Comparison of ENCODE assay signal across 31 cellular contexts in genomic region chr1:7130127-7130526, GRCh38.
DNase-seq lines count a peak whose midpoint lies in the region; ATAC-seq and TF ChIP-seq lines count a peak whose summit lies in the region.
"Had no signal": no experiment of that assay in that cellular context is flagged by ENCODE, and none has a peak within 500 bp of the region (broad histone marks: within the 10 kb centered on the region; RNA-seq: fewer than 3 reads in every experiment).

No MANE protein-coding gene starts in this region.

- TF ChIP-seq RAD21 in SK-N-SH (IDR thresholded peaks at IDR 0.05; ENCODE audit: low read length), result no peak

- TF ChIP-seq EP300 in SK-N-SH (IDR thresholded peaks at IDR 0.05; ENCODE audit: borderline replicate concordance in 1 of 2, low read depth in 1 of 2, low read length in 1 of 2), result no peak

- no peaks in the 10 kb centered on the region for H3K9me2 ChIP-seq in SK-N-SH

- H3K9me3 ChIP-seq in SK-N-SH (no peaks in the 10 kb centered on the region), HEK293 (ENCODE audit: control insufficient read depth, insufficient read depth, low read depth, low read length) (no peaks in the 10 kb centered on the region)
- H3K9me3 ChIP-seq: A549; BE2C; BLaER1 treated with 17β-estradiol and CSF1 and Interleukin-3, amounts not matched to agents 10 nM and 100 nM; Caco-2 had no signal

- H3K36me3 ChIP-seq in SK-N-SH (replicated peaks in 1 of 2; ENCODE audit: control insufficient read depth in 1 of 2, insufficient read depth in 2 of 2, low read length in 1 of 2) (no peaks in the 10 kb centered on the region), HEK293 (ENCODE audit: control insufficient read depth in 2 of 2, insufficient read depth in 1 of 2, low read length in 2 of 2) (no peaks in the 10 kb centered on the region)
- H3K36me3 ChIP-seq: BE2C; BLaER1; BLaER1 treated with 17β-estradiol and CSF1 and Interleukin-3, amounts not matched to agents 10 nM and 100 nM had no signal

- H3K79me2 ChIP-seq in SK-N-SH (ENCODE audit: insufficient read depth), result no peaks in the 10 kb centered on the region

- H3F3A ChIP-seq in SK-N-SH (replicated peaks; ENCODE audit: insufficient read depth), result no peaks in the 10 kb centered on the region

- no peaks in the 10 kb centered on the region for H3K27me3 ChIP-seq in SK-N-SH (ENCODE audit: insufficient read depth)
- H3K27me3 ChIP-seq: BE2C; BLaER1; BLaER1 treated with 17β-estradiol and CSF1 and Interleukin-3, amounts not matched to agents 10 nM and 100 nM had no signal

- H3K9me3 Mint-ChIP-seq in stimulated activated naive B cell treated with anti-CD40 and anti-IgM and Interleukin-4, amounts not matched to agents 10 μg/mL and 1 μg/mL and 100 μg/mL, for 72 hours, result no peaks in the 10 kb centered on the region
- H3K9me3 Mint-ChIP-seq: CD4-positive, alpha-beta T cell; CD8-positive, alpha-beta memory T cell had no signal

- no peak overlapping the region for H3K27ac Mint-ChIP-seq in stimulated activated naive B cell treated with anti-CD40 and anti-IgM and Interleukin-4, amounts not matched to agents 10 μg/mL and 1 μg/mL and 100 μg/mL, for 72 hours
- H3K27ac Mint-ChIP-seq: B cell; CD14-positive monocyte; CD4-positive, alpha-beta T cell; CD8-positive, alpha-beta memory T cell; CD8-positive, alpha-beta T cell had no signal

- no peak for DNase-seq in SK-N-SH
- DNase-seq in stimulated activated naive B cell treated with anti-CD40 and anti-IgM and Interleukin-4, amounts not matched to agents 10 μg/mL and 1 μg/mL and 100 μg/mL, for 72 hours, result no peak
- DNase-seq: 8988T; ACHN; AML-193; BE2C; C1 segment of cervical spinal cord; Caco-2; Calu3; CD4-positive, alpha-beta memory T cell; CD4-positive, alpha-beta T cell; CD4-positive, CD25-positive, alpha-beta regulatory T cell; CD8-positive, alpha-beta memory T cell; CD8-positive, alpha-beta T cell; COR-L47; DMS 273 treated with DMSO at 0.1 percent for 48 hours; DMS153; DMS53; DMS79; DMS79 treated with DMSO at 0.1 percent for 48 hours; DND-41; EL had no signal

- peaks cover 9 to 11% of the 10 kb centered on the region in 2 donors for H3K27me3 Mint-ChIP-seq in stimulated activated naive B cell treated with anti-CD40 and anti-IgM and Interleukin-4, amounts not matched to agents 10 μg/mL and 1 μg/mL and 100 μg/mL, for 72 hours
- H3K27me3 Mint-ChIP-seq: CD4-positive, CD25-positive, alpha-beta regulatory T cell had no signal

- no peak overlapping the region for H2AFZ ChIP-seq in SK-N-SH (ENCODE audit: low read depth)

- 59% methylated on average over 4 of the region's 4 CpGs for WGBS in SK-N-SH (ENCODE audit: low lambda C conversion rate)

- POLR2A ChIA-PET in SK-N-SH (lab: Yijun Ruan, JAX), result no interaction called here
- POLR2A ChIA-PET in HEK293 (lab: Yijun Ruan, JAX), result no interaction called here

- H3K4me2 ChIP-seq in SK-N-SH, result no peak overlapping the region
- H3K4me2 ChIP-seq: A549; BLaER1; BLaER1 treated with 17β-estradiol and CSF1 and Interleukin-3, amounts not matched to agents 10 nM and 100 nM had no signal

- H3K9ac ChIP-seq in SK-N-SH, result no peak overlapping the region
- H3K9ac ChIP-seq: BLaER1; BLaER1 treated with 17β-estradiol and CSF1 and Interleukin-3, amounts not matched to agents 10 nM and 100 nM had no signal

- TF ChIP-seq CTCF in SK-N-SH (IDR thresholded peaks at IDR 0.05), result no peak
- no peak for TF ChIP-seq CTCF in HEK293 (tag by site-specific recombination; IDR thresholded peaks at IDR 0.05)

- no peak for ATAC-seq in SK-N-SH treated with all-trans-retinoic acid at 6 μM for 48 hours
- ATAC-seq in stimulated activated naive B cell treated with anti-CD40 and anti-IgM and Interleukin-4, amounts not matched to agents 10 μg/mL and 1 μg/mL and 100 μg/mL, for 72 hours (replicated peaks), result no peak
- ATAC-seq: A549; CD8-positive, alpha-beta T cell had no signal

- H3K4me3 Mint-ChIP-seq in stimulated activated naive B cell treated with anti-CD40 and anti-IgM and Interleukin-4, amounts not matched to agents 10 μg/mL and 1 μg/mL and 100 μg/mL, for 72 hours, result no peak overlapping the region
- H3K4me3 Mint-ChIP-seq: B cell; CD14-positive monocyte; CD4-positive, alpha-beta memory T cell; CD4-positive, alpha-beta T cell; CD4-positive, CD25-positive, alpha-beta regulatory T cell; CD8-positive, alpha-beta memory T cell; CD8-positive, alpha-beta T cell had no signal

- H4K20me1 ChIP-seq in SK-N-SH (ENCODE audit: insufficient read depth), result no peaks in the 10 kb centered on the region
- H4K20me1 ChIP-seq: BLaER1; BLaER1 treated with 17β-estradiol and CSF1 and Interleukin-3, amounts not matched to agents 10 nM and 100 nM had no signal

- CTCF ChIA-PET in SK-N-SH (lab: Yijun Ruan, JAX) (no interaction called here), HEK293 (lab: Yijun Ruan, JAX) (interaction anchor here (0.7 kb wide), 1 partner anchor 967 kb away, joined by 3 read pairs; no protein-coding TSS in a partner anchor)

- H3K4me3 ChIP-seq in SK-N-SH (ENCODE audit: low read depth in 2 of 2, low read length in 1 of 2) (no peak overlapping the region), HEK293 (ENCODE audit: low read depth, low read length) (no peak overlapping the region)
- H3K4me3 ChIP-seq: A549; BLaER1; BLaER1 treated with 17β-estradiol and CSF1 and Interleukin-3, amounts not matched to agents 10 nM and 100 nM had no signal

- H3K4me1 ChIP-seq in SK-N-SH (ENCODE audit: control insufficient read depth in 1 of 2, insufficient read depth in 2 of 2, low read depth in 1 of 2, low read length in 1 of 2), result peaks cover 0 to 2% of the 10 kb centered on the region in 2 experiments; a peak in 1 of 4 replicates
- no peaks in the 10 kb centered on the region for H3K4me1 ChIP-seq in HEK293 (ENCODE audit: control insufficient read depth, insufficient read depth, low read length)
- H3K4me1 ChIP-seq: A549, BE2C, Caco-2 had no signal

- no peaks in the 10 kb centered on the region for H3K36me3 Mint-ChIP-seq in stimulated activated naive B cell treated with anti-CD40 and anti-IgM and Interleukin-4, amounts not matched to agents 10 μg/mL and 1 μg/mL and 100 μg/mL, for 72 hours
- H3K36me3 Mint-ChIP-seq: CD14-positive monocyte; CD4-positive, alpha-beta memory T cell; CD4-positive, CD25-positive, alpha-beta regulatory T cell; CD8-positive, alpha-beta memory T cell; CD8-positive, alpha-beta T cell had no signal

- H3K27ac ChIP-seq in SK-N-SH (ENCODE audit: low read depth in 2 of 2, low read length in 1 of 2), result no peak overlapping the region
- no peak overlapping the region for H3K27ac ChIP-seq in HEK293 (ENCODE audit: extremely low read depth, low read depth, low read length)
- H3K27ac ChIP-seq: 22Rv1; A549; BLaER1; BLaER1 treated with 17β-estradiol and CSF1 and Interleukin-3, amounts not matched to agents 10 nM and 100 nM; C4-2B had no signal

- peaks cover 0 to 2% of the 10 kb centered on the region in 2 donors for H3K4me1 Mint-ChIP-seq in stimulated activated naive B cell treated with anti-CD40 and anti-IgM and Interleukin-4, amounts not matched to agents 10 μg/mL and 1 μg/mL and 100 μg/mL, for 72 hours
- H3K4me1 Mint-ChIP-seq: B cell; CD4-positive, alpha-beta memory T cell; CD4-positive, CD25-positive, alpha-beta regulatory T cell; CD8-positive, alpha-beta memory T cell had no signal

TF ChIP-seq in SK-N-SH treated with all-trans-retinoic acid at 6 μM for 48 hours, 23 proteins besides CTCF, POLR2A, EP300 and RAD21 (continues in another document):
- TF ChIP-seq PPARA (CRISPR knock-in tag; IDR thresholded peaks at IDR 0.05; ENCODE audit: borderline replicate concordance) (no peak), RARB (CRISPR knock-in tag; IDR thresholded peaks at IDR 0.05) (no peak), ZNF8 (CRISPR knock-in tag; IDR thresholded peaks at IDR 0.05) (peak; percentile 61; the same call in 1 of the 2 replicates), ZFP30 (CRISPR knock-in tag; IDR thresholded peaks at IDR 0.05) (no peak)

TF ChIP-seq in SK-N-SH, 30 proteins besides CTCF, POLR2A, EP300 and RAD21 (continues in another document):
- TF ChIP-seq TCF12 (IDR thresholded peaks at IDR 0.05) (no peak), GABPA (IDR thresholded peaks at IDR 0.05; ENCODE audit: low read depth) (no peak), TAF1 (IDR thresholded peaks at IDR 0.05; ENCODE audit: borderline replicate concordance, low read depth, low read length) (no peak), SIN3A (IDR thresholded peaks at IDR 0.05; ENCODE audit: borderline replicate concordance, low read depth, low read length) (no peak), RFX5 (IDR thresholded peaks at IDR 0.05; ENCODE audit: low read length) (no peak), ELF1 (IDR thresholded peaks at IDR 0.05) (no peak), MXI1 (IDR thresholded peaks at IDR 0.05; ENCODE audit: low read depth, low read length) (no peak)
- TF ChIP-seq, protein P1, sequence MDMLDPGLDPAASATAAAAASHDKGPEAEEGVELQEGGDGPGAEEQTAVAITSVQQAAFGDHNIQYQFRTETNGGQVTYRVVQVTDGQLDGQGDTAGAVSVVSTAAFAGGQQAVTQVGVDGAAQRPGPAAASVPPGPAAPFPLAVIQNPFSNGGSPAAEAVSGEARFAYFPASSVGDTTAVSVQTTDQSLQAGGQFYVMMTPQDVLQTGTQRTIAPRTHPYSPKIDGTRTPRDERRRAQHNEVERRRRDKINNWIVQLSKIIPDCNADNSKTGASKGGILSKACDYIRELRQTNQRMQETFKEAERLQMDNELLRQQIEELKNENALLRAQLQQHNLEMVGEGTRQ (IDR thresholded peaks at IDR 0.05; ENCODE audit: borderline replicate concordance, low read depth, low read length), result no peak

TF ChIP-seq in HEK293, 187 proteins besides CTCF, POLR2A, EP300 and RAD21:
- TF ChIP-seq SP3 (tag by site-specific recombination; IDR thresholded peaks at IDR 0.05) (no peak), ZNF146 (tag by site-specific recombination; IDR thresholded peaks at IDR 0.05) (peak; percentile 57)
TF ChIP-seq in HEK293: peak in this region for 1.
